1 cellular context compared by ENCODE assay signal in the genomic region with DNA sequence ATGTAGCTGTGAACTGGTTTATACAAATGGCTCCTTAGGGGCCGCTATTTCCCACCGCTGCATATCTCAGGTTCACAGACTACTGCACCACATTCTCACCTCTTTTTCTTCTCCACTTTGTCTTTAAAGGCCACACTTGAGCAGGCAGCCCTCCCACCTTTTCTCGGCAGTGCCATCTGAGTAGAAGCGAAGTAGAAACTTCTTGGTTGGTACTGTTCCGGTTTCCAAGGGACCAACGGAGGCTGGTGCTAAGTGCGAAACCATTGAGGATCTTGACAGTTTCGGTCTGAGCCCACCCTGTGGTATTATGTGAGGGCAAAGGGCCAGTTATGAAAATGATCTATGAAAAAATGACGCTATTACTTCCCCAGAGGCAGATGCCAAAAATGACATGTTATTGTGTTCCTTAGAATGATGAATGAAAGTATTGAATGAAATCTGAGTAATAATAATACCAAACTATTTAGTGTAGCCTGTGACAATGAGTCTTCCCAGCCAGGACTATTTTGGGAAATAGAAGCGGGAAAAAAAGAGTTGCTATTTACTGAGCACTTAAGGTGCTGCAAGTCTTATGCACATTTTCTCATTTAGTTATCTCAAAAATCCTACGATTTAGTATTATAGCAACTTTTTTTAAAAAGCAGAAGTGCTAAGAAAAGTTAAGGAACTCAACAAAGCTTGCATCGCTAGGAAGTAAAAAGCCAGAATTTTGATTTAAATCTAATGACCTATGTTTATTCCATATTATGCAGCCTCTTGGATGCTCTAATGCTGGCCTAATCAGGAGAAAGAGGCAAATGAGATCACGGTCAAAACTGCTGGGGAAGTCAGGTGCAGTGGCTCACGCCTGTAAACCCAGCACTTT.
A peak's percentile ranks its signal among the peaks of the same experiment; 100 is the strongest.
TF ChIP-seq lines count a peak whose summit lies in the region.

No MANE protein-coding gene starts in this region.

TF ChIP-seq in GM12878, 131 proteins besides CTCF, POLR2A, EP300 and RAD21 (continued from another document and continues in another):
- TF ChIP-seq, protein P1, sequence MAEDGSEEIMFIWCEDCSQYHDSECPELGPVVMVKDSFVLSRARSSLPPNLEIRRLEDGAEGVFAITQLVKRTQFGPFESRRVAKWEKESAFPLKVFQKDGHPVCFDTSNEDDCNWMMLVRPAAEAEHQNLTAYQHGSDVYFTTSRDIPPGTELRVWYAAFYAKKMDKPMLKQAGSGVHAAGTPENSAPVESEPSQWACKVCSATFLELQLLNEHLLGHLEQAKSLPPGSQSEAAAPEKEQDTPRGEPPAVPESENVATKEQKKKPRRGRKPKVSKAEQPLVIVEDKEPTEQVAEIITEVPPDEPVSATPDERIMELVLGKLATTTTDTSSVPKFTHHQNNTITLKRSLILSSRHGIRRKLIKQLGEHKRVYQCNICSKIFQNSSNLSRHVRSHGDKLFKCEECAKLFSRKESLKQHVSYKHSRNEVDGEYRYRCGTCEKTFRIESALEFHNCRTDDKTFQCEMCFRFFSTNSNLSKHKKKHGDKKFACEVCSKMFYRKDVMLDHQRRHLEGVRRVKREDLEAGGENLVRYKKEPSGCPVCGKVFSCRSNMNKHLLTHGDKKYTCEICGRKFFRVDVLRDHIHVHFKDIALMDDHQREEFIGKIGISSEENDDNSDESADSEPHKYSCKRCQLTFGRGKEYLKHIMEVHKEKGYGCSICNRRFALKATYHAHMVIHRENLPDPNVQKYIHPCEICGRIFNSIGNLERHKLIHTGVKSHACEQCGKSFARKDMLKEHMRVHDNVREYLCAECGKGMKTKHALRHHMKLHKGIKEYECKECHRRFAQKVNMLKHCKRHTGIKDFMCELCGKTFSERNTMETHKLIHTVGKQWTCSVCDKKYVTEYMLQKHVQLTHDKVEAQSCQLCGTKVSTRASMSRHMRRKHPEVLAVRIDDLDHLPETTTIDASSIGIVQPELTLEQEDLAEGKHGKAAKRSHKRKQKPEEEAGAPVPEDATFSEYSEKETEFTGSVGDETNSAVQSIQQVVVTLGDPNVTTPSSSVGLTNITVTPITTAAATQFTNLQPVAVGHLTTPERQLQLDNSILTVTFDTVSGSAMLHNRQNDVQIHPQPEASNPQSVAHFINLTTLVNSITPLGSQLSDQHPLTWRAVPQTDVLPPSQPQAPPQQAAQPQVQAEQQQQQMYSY (CRISPR knock-in tag; IDR thresholded peaks at IDR 0.05): no peak
- TF ChIP-seq CHD2 (IDR thresholded peaks at IDR 0.05; ENCODE audit: borderline replicate concordance, low read depth, low read length): peak; percentile 88; the same call in 1 of the 2 replicates
- TF ChIP-seq, protein P2, sequence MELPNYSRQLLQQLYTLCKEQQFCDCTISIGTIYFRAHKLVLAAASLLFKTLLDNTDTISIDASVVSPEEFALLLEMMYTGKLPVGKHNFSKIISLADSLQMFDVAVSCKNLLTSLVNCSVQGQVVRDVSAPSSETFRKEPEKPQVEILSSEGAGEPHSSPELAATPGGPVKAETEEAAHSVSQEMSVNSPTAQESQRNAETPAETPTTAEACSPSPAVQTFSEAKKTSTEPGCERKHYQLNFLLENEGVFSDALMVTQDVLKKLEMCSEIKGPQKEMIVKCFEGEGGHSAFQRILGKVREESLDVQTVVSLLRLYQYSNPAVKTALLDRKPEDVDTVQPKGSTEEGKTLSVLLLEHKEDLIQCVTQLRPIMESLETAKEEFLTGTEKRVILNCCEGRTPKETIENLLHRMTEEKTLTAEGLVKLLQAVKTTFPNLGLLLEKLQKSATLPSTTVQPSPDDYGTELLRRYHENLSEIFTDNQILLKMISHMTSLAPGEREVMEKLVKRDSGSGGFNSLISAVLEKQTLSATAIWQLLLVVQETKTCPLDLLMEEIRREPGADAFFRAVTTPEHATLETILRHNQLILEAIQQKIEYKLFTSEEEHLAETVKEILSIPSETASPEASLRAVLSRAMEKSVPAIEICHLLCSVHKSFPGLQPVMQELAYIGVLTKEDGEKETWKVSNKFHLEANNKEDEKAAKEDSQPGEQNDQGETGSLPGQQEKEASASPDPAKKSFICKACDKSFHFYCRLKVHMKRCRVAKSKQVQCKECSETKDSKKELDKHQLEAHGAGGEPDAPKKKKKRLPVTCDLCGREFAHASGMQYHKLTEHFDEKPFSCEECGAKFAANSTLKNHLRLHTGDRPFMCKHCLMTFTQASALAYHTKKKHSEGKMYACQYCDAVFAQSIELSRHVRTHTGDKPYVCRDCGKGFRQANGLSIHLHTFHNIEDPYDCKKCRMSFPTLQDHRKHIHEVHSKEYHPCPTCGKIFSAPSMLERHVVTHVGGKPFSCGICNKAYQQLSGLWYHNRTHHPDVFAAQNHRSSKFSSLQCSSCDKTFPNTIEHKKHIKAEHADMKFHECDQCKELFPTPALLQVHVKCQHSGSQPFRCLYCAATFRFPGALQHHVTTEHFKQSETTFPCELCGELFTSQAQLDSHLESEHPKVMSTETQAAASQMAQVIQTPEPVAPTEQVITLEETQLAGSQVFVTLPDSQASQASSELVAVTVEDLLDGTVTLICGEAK (IDR thresholded peaks at IDR 0.05; ENCODE audit: borderline replicate concordance): no peak
- TF ChIP-seq SMAD5 (IDR thresholded peaks at IDR 0.05; ENCODE audit: low read depth): no peak
- TF ChIP-seq CEBPB (IDR thresholded peaks at IDR 0.05; ENCODE audit: borderline replicate concordance in 1 of 2, low read depth in 2 of 2, low read length in 2 of 2): no peak
- no peak for TF ChIP-seq NFYA (IDR thresholded peaks at IDR 0.05; ENCODE audit: borderline replicate concordance, low read depth, low read length)
- TF ChIP-seq RELA (IDR thresholded peaks at IDR 0.05; ENCODE audit: borderline replicate concordance, partially characterized antibody): peak; percentile 76
- TF ChIP-seq, protein P3, sequence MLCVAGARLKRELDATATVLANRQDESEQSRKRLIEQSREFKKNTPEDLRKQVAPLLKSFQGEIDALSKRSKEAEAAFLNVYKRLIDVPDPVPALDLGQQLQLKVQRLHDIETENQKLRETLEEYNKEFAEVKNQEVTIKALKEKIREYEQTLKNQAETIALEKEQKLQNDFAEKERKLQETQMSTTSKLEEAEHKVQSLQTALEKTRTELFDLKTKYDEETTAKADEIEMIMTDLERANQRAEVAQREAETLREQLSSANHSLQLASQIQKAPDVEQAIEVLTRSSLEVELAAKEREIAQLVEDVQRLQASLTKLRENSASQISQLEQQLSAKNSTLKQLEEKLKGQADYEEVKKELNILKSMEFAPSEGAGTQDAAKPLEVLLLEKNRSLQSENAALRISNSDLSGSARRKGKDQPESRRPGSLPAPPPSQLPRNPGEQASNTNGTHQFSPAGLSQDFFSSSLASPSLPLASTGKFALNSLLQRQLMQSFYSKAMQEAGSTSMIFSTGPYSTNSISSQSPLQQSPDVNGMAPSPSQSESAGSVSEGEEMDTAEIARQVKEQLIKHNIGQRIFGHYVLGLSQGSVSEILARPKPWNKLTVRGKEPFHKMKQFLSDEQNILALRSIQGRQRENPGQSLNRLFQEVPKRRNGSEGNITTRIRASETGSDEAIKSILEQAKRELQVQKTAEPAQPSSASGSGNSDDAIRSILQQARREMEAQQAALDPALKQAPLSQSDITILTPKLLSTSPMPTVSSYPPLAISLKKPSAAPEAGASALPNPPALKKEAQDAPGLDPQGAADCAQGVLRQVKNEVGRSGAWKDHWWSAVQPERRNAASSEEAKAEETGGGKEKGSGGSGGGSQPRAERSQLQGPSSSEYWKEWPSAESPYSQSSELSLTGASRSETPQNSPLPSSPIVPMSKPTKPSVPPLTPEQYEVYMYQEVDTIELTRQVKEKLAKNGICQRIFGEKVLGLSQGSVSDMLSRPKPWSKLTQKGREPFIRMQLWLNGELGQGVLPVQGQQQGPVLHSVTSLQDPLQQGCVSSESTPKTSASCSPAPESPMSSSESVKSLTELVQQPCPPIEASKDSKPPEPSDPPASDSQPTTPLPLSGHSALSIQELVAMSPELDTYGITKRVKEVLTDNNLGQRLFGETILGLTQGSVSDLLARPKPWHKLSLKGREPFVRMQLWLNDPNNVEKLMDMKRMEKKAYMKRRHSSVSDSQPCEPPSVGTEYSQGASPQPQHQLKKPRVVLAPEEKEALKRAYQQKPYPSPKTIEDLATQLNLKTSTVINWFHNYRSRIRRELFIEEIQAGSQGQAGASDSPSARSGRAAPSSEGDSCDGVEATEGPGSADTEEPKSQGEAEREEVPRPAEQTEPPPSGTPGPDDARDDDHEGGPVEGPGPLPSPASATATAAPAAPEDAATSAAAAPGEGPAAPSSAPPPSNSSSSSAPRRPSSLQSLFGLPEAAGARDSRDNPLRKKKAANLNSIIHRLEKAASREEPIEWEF (IDR thresholded peaks at IDR 0.05; ENCODE audit: insufficient replicate concordance, low read depth, low read length): peak; percentile 99
- peak; percentile 23; the same call in 1 of the 2 replicates for TF ChIP-seq SMC3 (IDR thresholded peaks at IDR 0.05; ENCODE audit: borderline replicate concordance, low read length)
- TF ChIP-seq FOS (IDR thresholded peaks at IDR 0.05; ENCODE audit: borderline replicate concordance, extremely low read depth, insufficient read length): no peak
- TF ChIP-seq, protein P4, sequence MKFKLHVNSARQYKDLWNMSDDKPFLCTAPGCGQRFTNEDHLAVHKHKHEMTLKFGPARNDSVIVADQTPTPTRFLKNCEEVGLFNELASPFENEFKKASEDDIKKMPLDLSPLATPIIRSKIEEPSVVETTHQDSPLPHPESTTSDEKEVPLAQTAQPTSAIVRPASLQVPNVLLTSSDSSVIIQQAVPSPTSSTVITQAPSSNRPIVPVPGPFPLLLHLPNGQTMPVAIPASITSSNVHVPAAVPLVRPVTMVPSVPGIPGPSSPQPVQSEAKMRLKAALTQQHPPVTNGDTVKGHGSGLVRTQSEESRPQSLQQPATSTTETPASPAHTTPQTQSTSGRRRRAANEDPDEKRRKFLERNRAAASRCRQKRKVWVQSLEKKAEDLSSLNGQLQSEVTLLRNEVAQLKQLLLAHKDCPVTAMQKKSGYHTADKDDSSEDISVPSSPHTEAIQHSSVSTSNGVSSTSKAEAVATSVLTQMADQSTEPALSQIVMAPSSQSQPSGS (IDR thresholded peaks at IDR 0.05; ENCODE audit: low read length): no peak
- TF ChIP-seq ZSCAN29 (IDR thresholded peaks at IDR 0.05): 0 out of 2 replicates have a peak, but pooled peaks have one; percentile 40
- TF ChIP-seq IKZF1 (conservative IDR thresholded peaks at IDR 0.05): peak; percentile 99
- TF ChIP-seq RCOR1 (conservative IDR thresholded peaks at IDR 0.05; ENCODE audit: low read depth, low read length): no peak
- peak; percentile 100 for TF ChIP-seq GATAD2B (conservative IDR thresholded peaks at IDR 0.05; ENCODE audit: low read depth)
- TF ChIP-seq BRCA1 (IDR thresholded peaks at IDR 0.05; ENCODE audit: low read depth, low read length): no peak
- peak; percentile 69; the same call in 1 of the 2 replicates for TF ChIP-seq MEF2A (IDR thresholded peaks at IDR 0.05; ENCODE audit: insufficient read depth, low read depth, low read length)
- no peak for TF ChIP-seq WRNIP1 (IDR thresholded peaks at IDR 0.05; ENCODE audit: borderline replicate concordance, low read depth, low read length)
- TF ChIP-seq, protein P5, sequence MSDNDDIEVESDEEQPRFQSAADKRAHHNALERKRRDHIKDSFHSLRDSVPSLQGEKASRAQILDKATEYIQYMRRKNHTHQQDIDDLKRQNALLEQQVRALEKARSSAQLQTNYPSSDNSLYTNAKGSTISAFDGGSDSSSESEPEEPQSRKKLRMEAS (IDR thresholded peaks at IDR 0.05; ENCODE audit: low read depth, low read length): no peak; the same call in 1 of the 2 replicates
- TF ChIP-seq ATF7 (IDR thresholded peaks at IDR 0.05; ENCODE audit: low read depth): peak; percentile 97
- TF ChIP-seq PAX8 (IDR thresholded peaks at IDR 0.05): no peak
- peak; percentile 95 for TF ChIP-seq SMAD1 (IDR thresholded peaks at IDR 0.05; ENCODE audit: low read depth, partially characterized antibody)
- TF ChIP-seq SREBF1 (IDR thresholded peaks at IDR 0.05; ENCODE audit: low read length): no peak
- peak; percentile 93 for TF ChIP-seq YBX1 (IDR thresholded peaks at IDR 0.05)
- TF ChIP-seq CREB1 (IDR thresholded peaks at IDR 0.05; ENCODE audit: low read depth): no peak
- peak; percentile 82 for TF ChIP-seq BMI1 (IDR thresholded peaks at IDR 0.05; ENCODE audit: borderline replicate concordance)
- TF ChIP-seq CBX3 (IDR thresholded peaks at IDR 0.05; ENCODE audit: borderline replicate concordance, low read depth): no peak
- no peak for TF ChIP-seq SIN3A (IDR thresholded peaks at IDR 0.05; ENCODE audit: low read depth, low read length)
- no peak; the same call in none of the 2 replicates for TF ChIP-seq STAT3 (IDR thresholded peaks at IDR 0.05; ENCODE audit: low read depth, low read length)
- TF ChIP-seq, protein P6, sequence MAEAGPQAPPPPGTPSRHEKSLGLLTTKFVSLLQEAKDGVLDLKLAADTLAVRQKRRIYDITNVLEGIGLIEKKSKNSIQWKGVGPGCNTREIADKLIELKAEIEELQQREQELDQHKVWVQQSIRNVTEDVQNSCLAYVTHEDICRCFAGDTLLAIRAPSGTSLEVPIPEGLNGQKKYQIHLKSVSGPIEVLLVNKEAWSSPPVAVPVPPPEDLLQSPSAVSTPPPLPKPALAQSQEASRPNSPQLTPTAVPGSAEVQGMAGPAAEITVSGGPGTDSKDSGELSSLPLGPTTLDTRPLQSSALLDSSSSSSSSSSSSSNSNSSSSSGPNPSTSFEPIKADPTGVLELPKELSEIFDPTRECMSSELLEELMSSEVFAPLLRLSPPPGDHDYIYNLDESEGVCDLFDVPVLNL (IDR thresholded peaks at IDR 0.05; ENCODE audit: low read depth, low read length): no peak
- no peak for TF ChIP-seq ESRRA (IDR thresholded peaks at IDR 0.05; ENCODE audit: low read length)
- TF ChIP-seq IRF4 (IDR thresholded peaks at IDR 0.05; ENCODE audit: low read depth, low read length): peak; percentile 79
- TF ChIP-seq, protein P7, sequence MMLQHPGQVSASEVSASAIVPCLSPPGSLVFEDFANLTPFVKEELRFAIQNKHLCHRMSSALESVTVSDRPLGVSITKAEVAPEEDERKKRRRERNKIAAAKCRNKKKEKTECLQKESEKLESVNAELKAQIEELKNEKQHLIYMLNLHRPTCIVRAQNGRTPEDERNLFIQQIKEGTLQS (IDR thresholded peaks at IDR 0.05; ENCODE audit: borderline replicate concordance, extremely low read depth, low read depth, low read length): no peak
- no peak for TF ChIP-seq NR2C1 (IDR thresholded peaks at IDR 0.05)
- TF ChIP-seq CBX5 (IDR thresholded peaks at IDR 0.05; ENCODE audit: low read depth): no peak
- TF ChIP-seq HDGF (IDR thresholded peaks at IDR 0.05): no peak
- TF ChIP-seq CBFB (IDR thresholded peaks at IDR 0.05; ENCODE audit: low read depth): peak; percentile 79
